In genomic region chr9:128703616-128704355, GRCh38 we compare ENCODE assay signal across 6 cellular contexts. TPM values are rescaled to one million over a fixed set of nuclear protein-coding genes. Genes with fewer than 3 reads are reported as not detected.
DNase-seq lines count a peak whose midpoint lies in the region; ATAC-seq and TF ChIP-seq lines count a peak whose summit lies in the region.

No MANE protein-coding gene starts in this region.

- no peaks in the 10 kb centered on the region for H3K79me2 ChIP-seq in GM23248 (ENCODE audit: insufficient read depth)

- H3K4me3 Mint-ChIP-seq in CD4-positive, alpha-beta T cell: peak overlapping the region; percentile 86
- H3K4me3 Mint-ChIP-seq in activated T-helper 17 cell treated with anti-CD3 and anti-CD28 coated beads, Interleukin-2, amount 50 U/mL, for 72 hours: peak overlapping the region; percentile 76
- H3K4me3 Mint-ChIP-seq in memory B cell: peak overlapping the region; percentile 86

- no peak overlapping the region for H3K9ac ChIP-seq in GM23248

- no peaks in the 10 kb centered on the region for H3K36me3 Mint-ChIP-seq in CD4-positive, alpha-beta T cell (ENCODE audit: low read depth)
- no peaks in the 10 kb centered on the region for H3K36me3 Mint-ChIP-seq in activated T-helper 17 cell treated with anti-CD3 and anti-CD28 coated beads, Interleukin-2, amount 50 U/mL, for 72 hours (ENCODE audit: low read depth)
- no peaks in the 10 kb centered on the region for H3K36me3 Mint-ChIP-seq in memory B cell

- no peaks in the 10 kb centered on the region for H3K36me3 ChIP-seq in GM23248 (ENCODE audit: low read depth)

- H2AFZ ChIP-seq in GM23248: no peak overlapping the region

- intact Hi-C loops in CD4-positive, alpha-beta T cell (cut with DNase I, micrococcal nuclease): loop anchor here (5.0 kb wide), 3 partner anchors 46 to 84 kb away; partner anchors contain the start of genes DYNC2I2 (in 1 of the 2), TBC1D13 (in 1 of the 2) and ZER1 (in 1 of the 2)

- H3K4me2 ChIP-seq in GM23248 (ENCODE audit: unreplicated experiment): no peak overlapping the region

- POLR2A ChIA-PET in CD4-positive, alpha-beta T cell (lab: Charles Lee): interaction anchor here (0.5 to 1.1 kb wide), 3 partner anchors 14 to 592 kb away, joined by 3 to 5 read pairs (median 3); partner anchors contain the start of genes SET and ZDHHC12

- peak overlapping the region; percentile 24 for H3K27ac Mint-ChIP-seq in CD4-positive, alpha-beta T cell
- no peak overlapping the region for H3K27ac Mint-ChIP-seq in activated T-helper 17 cell treated with anti-CD3 and anti-CD28 coated beads, Interleukin-2, amount 50 U/mL, for 72 hours
- H3K27ac Mint-ChIP-seq in memory B cell: no peak overlapping the region

- H3K27me3 ChIP-seq in CD4-positive, alpha-beta T cell (ENCODE audit: control insufficient read depth, insufficient read depth, low read length): no peaks in the 10 kb centered on the region
- H3K27me3 ChIP-seq in GM23248 (replicated peaks; ENCODE audit: insufficient read depth): no peaks in the 10 kb centered on the region

- no peak for DNase-seq in CD4-positive, alpha-beta T cell
- no peak for DNase-seq in memory B cell (ENCODE audit: low spot score in 2 of 2)
- no peak for DNase-seq in GM23248
- DNase-seq in GM13977 (ENCODE audit: low spot score): no peak

- no peak overlapping the region for H3K27ac ChIP-seq in CD4-positive, alpha-beta T cell (ENCODE audit: low read depth, low read length)
- H3K27ac ChIP-seq in GM23248: no peak overlapping the region

- no peaks in the 10 kb centered on the region for H3K9me3 Mint-ChIP-seq in CD4-positive, alpha-beta T cell
- H3K9me3 Mint-ChIP-seq in activated T-helper 17 cell treated with anti-CD3 and anti-CD28 coated beads, Interleukin-2, amount 50 U/mL, for 72 hours: no peaks in the 10 kb centered on the region
- H3K9me3 Mint-ChIP-seq in memory B cell: no peaks in the 10 kb centered on the region

- no peak overlapping the region for H3K4me3 ChIP-seq in GM23248

- no peaks in the 10 kb centered on the region for H3K9me2 ChIP-seq in GM23248 (ENCODE audit: insufficient read depth)

- H4K20me1 ChIP-seq in GM23248 (ENCODE audit: insufficient read depth): no peaks in the 10 kb centered on the region

- H3K4me1 Mint-ChIP-seq in CD4-positive, alpha-beta T cell (ENCODE audit: low read depth): peaks cover 11% of the 10 kb centered on the region
- no peaks in the 10 kb centered on the region for H3K4me1 Mint-ChIP-seq in activated T-helper 17 cell treated with anti-CD3 and anti-CD28 coated beads, Interleukin-2, amount 50 U/mL, for 72 hours
- H3K4me1 Mint-ChIP-seq in memory B cell: peaks cover 12% of the 10 kb centered on the region

- CTCF ChIA-PET in CD4-positive, alpha-beta T cell (lab: Charles Lee): interaction anchor here (0.6 to 1.3 kb wide), 3 partner anchors 21 to 114 kb away, joined by 3 to 4 read pairs (median 3); partner anchors contain the start of gene ENDOG

- no peaks in the 10 kb centered on the region for H3F3A ChIP-seq in GM23248 (ENCODE audit: insufficient read depth)

- H3K4me1 ChIP-seq in GM23248 (ENCODE audit: insufficient read depth): no peaks in the 10 kb centered on the region

- in situ Hi-C loops in GM23248 (cut with MboI): no loop called here
- in situ Hi-C loops in GM13977 (cut with MboI; ENCODE audit: low pct_unique_long_range_greater_than_20kb, low sequenced_read_pairs, unreplicated experiment): no loop called here

- H3K9me3 ChIP-seq in CD4-positive, alpha-beta T cell (ENCODE audit: control insufficient read depth, low read length): no peaks in the 10 kb centered on the region
- H3K9me3 ChIP-seq in GM23248 (ENCODE audit: low read depth): no peaks in the 10 kb centered on the region

- H3K27me3 Mint-ChIP-seq in CD4-positive, alpha-beta T cell: no peaks in the 10 kb centered on the region
- no peaks in the 10 kb centered on the region for H3K27me3 Mint-ChIP-seq in activated T-helper 17 cell treated with anti-CD3 and anti-CD28 coated beads, Interleukin-2, amount 50 U/mL, for 72 hours
- H3K27me3 Mint-ChIP-seq in memory B cell: no peaks in the 10 kb centered on the region

- WGBS in GM23248 (ENCODE audit: low coverage in 1 of 2, low lambda C conversion rate in 2 of 2, missing lambda C conversion rate in 2 of 2), 2 experiments: 81 to 83% methylated on average over 27 to 31 of the region's 31 CpGs

- no peak for TF ChIP-seq CTCF in CD4-positive, alpha-beta T cell (IDR thresholded peaks at IDR 0.05)
- TF ChIP-seq CTCF in GM13977 (IDR thresholded peaks at IDR 0.05; ENCODE audit: extremely low read depth, insufficient read depth, missing control alignments): no peak

- no peak for ATAC-seq in CD4-positive, alpha-beta T cell (ENCODE audit: poor library complexity)
- no peak for ATAC-seq in activated T-helper 17 cell treated with anti-CD3 and anti-CD28 coated beads, Interleukin-2, amount 50 U/mL, for 72 hours (replicated peaks)
- ATAC-seq in memory B cell (ENCODE audit: low read depth) (no peak), GM18858 (IDR thresholded peaks at IDR 0.05; ENCODE audit: unreplicated experiment) (no peak)

RNA-seq across cellular contexts. Expression of gene PKN3, which starts 1.5 kb away (rescaled TPM):
- total RNA-seq in CD4-positive, alpha-beta T cell: 1 to 10 TPM in 1 of 2 experiments, under 1 TPM in 1; 0.95 to 1.9 TPM
- 1 to 10 TPM; 4.1 to 9.1 TPM for total RNA-seq in activated T-helper 17 cell treated with anti-CD3 and anti-CD28 coated beads, Interleukin-2, amount 50 U/mL, for 72 hours
- 0.89 and 2.1 TPM in 2 replicates for total RNA-seq in GM23248 (2014; rRNA removed; shearing (Covaris generic))
- polyA plus RNA-seq in GM23248 (2016; fragmentation: Nextera tagmentation; extraction: Ambion mirVana): 0.68 and 0.95 TPM in 2 replicates

RNA-seq across cellular contexts. Expression of gene SET, which starts 14.8 kb away (rescaled TPM):
- 100 to 1,000 TPM; 228 to 241 TPM for total RNA-seq in CD4-positive, alpha-beta T cell
- total RNA-seq in activated T-helper 17 cell treated with anti-CD3 and anti-CD28 coated beads, Interleukin-2, amount 50 U/mL, for 72 hours: 100 to 1,000 TPM; 301 to 598 TPM
- 263 and 283 TPM in 2 replicates for total RNA-seq in GM23248 (2014; rRNA removed; shearing (Covaris generic))
- 175 and 183 TPM in 2 replicates for polyA plus RNA-seq in GM23248 (2016; fragmentation: Nextera tagmentation; extraction: Ambion mirVana)

RNA-seq across cellular contexts. Expression of gene ZDHHC12, which starts 20.1 kb away (rescaled TPM):
- 10 to 100 TPM; 22.0 to 23.7 TPM for total RNA-seq in CD4-positive, alpha-beta T cell
- total RNA-seq in activated T-helper 17 cell treated with anti-CD3 and anti-CD28 coated beads, Interleukin-2, amount 50 U/mL, for 72 hours: 10 to 100 TPM; 44.8 to 60.9 TPM
- total RNA-seq in GM23248 (2014; rRNA removed; shearing (Covaris generic)): 48.1 and 65.1 TPM in 2 replicates
- 41.6 and 44.0 TPM in 2 replicates for polyA plus RNA-seq in GM23248 (2016; fragmentation: Nextera tagmentation; extraction: Ambion mirVana)

RNA-seq across cellular contexts. Expression of gene DYNC2I2, which starts 47.1 kb away (rescaled TPM):
- total RNA-seq in CD4-positive, alpha-beta T cell: 1 to 10 TPM; 2.2 to 3.2 TPM
- 10 to 100 TPM; 29.4 to 39.8 TPM for total RNA-seq in activated T-helper 17 cell treated with anti-CD3 and anti-CD28 coated beads, Interleukin-2, amount 50 U/mL, for 72 hours
- total RNA-seq in GM23248 (2014; rRNA removed; shearing (Covaris generic)): 64.5 and 93.1 TPM in 2 replicates
- 58.8 and 60.8 TPM in 2 replicates for polyA plus RNA-seq in GM23248 (2016; fragmentation: Nextera tagmentation; extraction: Ambion mirVana)
